ENCODE assay signal across 3 cellular contexts in the genomic region with DNA sequence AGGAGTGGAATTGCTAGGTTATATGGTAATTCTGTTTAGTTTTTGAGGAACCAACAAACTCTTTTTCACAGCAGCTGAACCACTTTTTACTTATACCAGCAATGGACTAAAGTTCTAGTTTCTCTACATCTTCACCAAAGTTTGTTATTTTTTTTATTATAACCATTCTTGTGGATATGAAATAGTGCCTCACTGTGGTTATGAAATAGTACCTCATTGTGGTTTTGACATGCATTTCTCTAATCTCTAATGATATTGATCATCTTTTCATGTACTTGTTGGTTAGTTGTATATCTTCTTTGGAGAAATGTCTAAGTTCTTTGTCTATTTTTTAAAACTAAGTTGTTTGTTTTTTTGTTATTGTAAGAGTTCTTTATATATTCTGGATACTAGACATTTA.
TF ChIP-seq lines count a peak whose summit lies in the region.

No MANE protein-coding gene starts in this region.

TF ChIP-seq in SK-N-SH, 30 proteins besides CTCF, POLR2A, EP300 and RAD21:
- TF ChIP-seq RCOR1 (IDR thresholded peaks at IDR 0.05; ENCODE audit: low read length) (no peak), EZH2phosphoT487 (IDR thresholded peaks at IDR 0.05; ENCODE audit: borderline replicate concordance, low read depth) (no peak), SIN3A (IDR thresholded peaks at IDR 0.05; ENCODE audit: borderline replicate concordance, low read depth, low read length) (no peak), FOXJ3 (CRISPR knock-in tag; IDR thresholded peaks at IDR 0.05) (no peak), SMC3 (IDR thresholded peaks at IDR 0.05; ENCODE audit: low read depth, low read length) (no peak)
TF ChIP-seq in SK-N-SH: peak in this region for 0.

TF ChIP-seq in SK-N-SH treated with all-trans-retinoic acid at 6 μM for 48 hours, 23 proteins besides CTCF, POLR2A, EP300 and RAD21:
- TF ChIP-seq ZC3H10 (CRISPR knock-in tag; IDR thresholded peaks at IDR 0.05) (no peak), POU6F1 (CRISPR knock-in tag; IDR thresholded peaks at IDR 0.05; ENCODE audit: borderline replicate concordance, low read depth) (no peak), ZNF8 (CRISPR knock-in tag; IDR thresholded peaks at IDR 0.05) (no peak), ZFP30 (CRISPR knock-in tag; IDR thresholded peaks at IDR 0.05) (no peak), ARNTL (CRISPR knock-in tag; IDR thresholded peaks at IDR 0.05; ENCODE audit: borderline replicate concordance, low read depth) (no peak), TCF4 (CRISPR knock-in tag; IDR thresholded peaks at IDR 0.05; ENCODE audit: borderline replicate concordance) (no peak), ISL1 (CRISPR knock-in tag; IDR thresholded peaks at IDR 0.05) (no peak), ZNF565 (CRISPR knock-in tag; conservative IDR thresholded peaks at IDR 0.05; ENCODE audit: low read depth) (no peak), ZNF70 (CRISPR knock-in tag; IDR thresholded peaks at IDR 0.05) (no peak), SNAI2 (CRISPR knock-in tag; IDR thresholded peaks at IDR 0.05) (no peak), TOX (CRISPR knock-in tag; IDR thresholded peaks at IDR 0.05; ENCODE audit: borderline replicate concordance) (no peak)
- TF ChIP-seq, protein P1, sequence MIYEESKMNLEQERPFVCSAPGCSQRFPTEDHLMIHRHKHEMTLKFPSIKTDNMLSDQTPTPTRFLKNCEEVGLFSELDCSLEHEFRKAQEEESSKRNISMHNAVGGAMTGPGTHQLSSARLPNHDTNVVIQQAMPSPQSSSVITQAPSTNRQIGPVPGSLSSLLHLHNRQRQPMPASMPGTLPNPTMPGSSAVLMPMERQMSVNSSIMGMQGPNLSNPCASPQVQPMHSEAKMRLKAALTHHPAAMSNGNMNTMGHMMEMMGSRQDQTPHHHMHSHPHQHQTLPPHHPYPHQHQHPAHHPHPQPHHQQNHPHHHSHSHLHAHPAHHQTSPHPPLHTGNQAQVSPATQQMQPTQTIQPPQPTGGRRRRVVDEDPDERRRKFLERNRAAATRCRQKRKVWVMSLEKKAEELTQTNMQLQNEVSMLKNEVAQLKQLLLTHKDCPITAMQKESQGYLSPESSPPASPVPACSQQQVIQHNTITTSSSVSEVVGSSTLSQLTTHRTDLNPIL (CRISPR knock-in tag; IDR thresholded peaks at IDR 0.05; ENCODE audit: low read depth): no peak

TF ChIP-seq in GM12878, 131 proteins besides CTCF, POLR2A, EP300 and RAD21:
- TF ChIP-seq, protein P2, sequence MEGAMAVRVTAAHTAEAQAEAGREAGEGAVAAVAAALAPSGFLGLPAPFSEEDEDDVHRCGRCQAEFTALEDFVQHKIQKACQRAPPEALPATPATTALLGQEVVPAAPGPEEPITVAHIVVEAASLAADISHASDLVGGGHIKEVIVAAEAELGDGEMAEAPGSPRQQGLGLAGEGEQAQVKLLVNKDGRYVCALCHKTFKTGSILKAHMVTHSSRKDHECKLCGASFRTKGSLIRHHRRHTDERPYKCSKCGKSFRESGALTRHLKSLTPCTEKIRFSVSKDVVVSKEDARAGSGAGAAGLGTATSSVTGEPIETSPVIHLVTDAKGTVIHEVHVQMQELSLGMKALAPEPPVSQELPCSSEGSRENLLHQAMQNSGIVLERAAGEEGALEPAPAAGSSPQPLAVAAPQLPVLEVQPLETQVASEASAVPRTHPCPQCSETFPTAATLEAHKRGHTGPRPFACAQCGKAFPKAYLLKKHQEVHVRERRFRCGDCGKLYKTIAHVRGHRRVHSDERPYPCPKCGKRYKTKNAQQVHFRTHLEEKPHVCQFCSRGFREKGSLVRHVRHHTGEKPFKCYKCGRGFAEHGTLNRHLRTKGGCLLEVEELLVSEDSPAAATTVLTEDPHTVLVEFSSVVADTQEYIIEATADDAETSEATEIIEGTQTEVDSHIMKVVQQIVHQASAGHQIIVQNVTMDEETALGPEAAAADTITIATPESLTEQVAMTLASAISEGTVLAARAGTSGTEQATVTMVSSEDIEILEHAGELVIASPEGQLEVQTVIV (IDR thresholded peaks at IDR 0.05; ENCODE audit: borderline replicate concordance, partially characterized antibody): no peak
- TF ChIP-seq RUNX3 (IDR thresholded peaks at IDR 0.05; ENCODE audit: low read length): peak; percentile 70; the same call in 1 of the 2 replicates
TF ChIP-seq in GM12878: peak in this region for 1.
